Comparison of ENCODE assay signal across 1 cellular context in genomic region chr5:132369471-132370240, GRCh38.
TF ChIP-seq lines count a peak whose summit lies in the region.

TSS of gene SLC22A5 (plus strand) at chr5:132369710. CDS start at chr5:132369973, 263 bp downstream.

TF ChIP-seq in H1, 55 proteins besides CTCF, POLR2A, EP300 and RAD21 (continued from another document):
- no peak for TF ChIP-seq BCL11A (IDR thresholded peaks at IDR 0.05; ENCODE audit: low read depth in 2 of 2, low read length in 2 of 2)
- TF ChIP-seq SP4 (IDR thresholded peaks at IDR 0.05; ENCODE audit: low read length) = no peak
- no peak for TF ChIP-seq CHD7 (IDR thresholded peaks at IDR 0.05; ENCODE audit: insufficient replicate concordance, low read length)
- peak; percentile 64 for TF ChIP-seq E2F6 (IDR thresholded peaks at IDR 0.05)
- peak; percentile 76; the same call in 1 of the 2 replicates for TF ChIP-seq RBBP5 (IDR thresholded peaks at IDR 0.05; ENCODE audit: borderline replicate concordance, low read depth, low read length)
- peak; percentile 17; the same call in 1 of the 2 replicates for TF ChIP-seq TAF1 (IDR thresholded peaks at IDR 0.05; ENCODE audit: low read depth, low read length)
